ENCODE assay signal across 29 cellular contexts in the genomic region with DNA sequence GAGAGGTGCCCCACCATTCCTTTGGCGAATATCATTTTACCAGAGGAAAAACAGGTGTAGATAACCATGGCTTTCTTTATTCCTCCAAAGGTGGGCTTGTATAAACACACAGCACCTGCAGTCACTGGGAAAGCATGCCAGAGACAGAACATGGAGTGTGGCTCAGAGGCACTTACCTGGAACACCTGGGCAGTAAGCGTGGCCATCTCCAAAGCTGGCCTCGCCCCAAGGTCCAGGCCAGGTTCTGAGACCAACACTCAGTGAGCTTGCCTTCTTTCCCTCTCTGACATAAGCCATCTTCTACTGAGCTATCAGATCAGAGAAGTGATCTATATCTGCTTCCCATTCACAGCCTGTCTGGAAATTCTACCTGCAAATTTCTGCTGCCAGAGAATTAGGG.
"Had no signal": no experiment of that assay in that cellular context is flagged by ENCODE, and none has a peak within 500 bp of the region (broad histone marks: within the 10 kb centered on the region; RNA-seq: fewer than 3 reads in every experiment).

No MANE protein-coding gene starts in this region.

- H3K4me2 ChIP-seq: hepatocyte had no signal

- DNase-seq: activated B cell treated with CpG ODN at 0.5 μM for 24 hours; activated CD4-positive, alpha-beta T cell treated with anti-CD3 and anti-CD28 coated beads for 48 hours; activated CD4-positive, alpha-beta T cell treated with anti-CD3 and anti-CD28 coated beads, Interleukin-2, amount 50 U/mL, for 1 hour; activated CD4-positive, alpha-beta T cell treated with anti-CD3 and anti-CD28 coated beads, Interleukin-2, amount 50 U/mL, for 48 hours; activated CD8-positive, alpha-beta memory T cell treated with anti-CD3 and anti-CD28 coated beads for 24 hours; activated CD8-positive, alpha-beta T cell treated with anti-CD3 and anti-CD28 coated beads for 36 hours; activated effector memory CD4-positive, alpha-beta T cell treated with Interleukin-2 at 50 U/mL for 16 hours; activated gamma-delta T cell treated with Interleukin-2 at 50 U/mL for 16 hours; activated naive CD4-positive, alpha-beta T cell treated with Interleukin-2 at 50 U/mL for 16 hours; activated naive CD8-positive, alpha-beta T cell treated with anti-CD3 and anti-CD28 coated beads for 36 hours; activated naive CD8-positive, alpha-beta T cell treated with anti-CD3 and anti-CD28 coated beads, Interleukin-2, amount 50 U/mL, for 24 hours; activated T-cell treated with anti-CD3 and anti-CD28 coated beads, Interleukin-2, amount 50 U/mL, for 4 hours; adrenal gland; amygdala; aorta; body of pancreas; caudate nucleus; colonic mucosa; effector memory CD4-positive, alpha-beta T cell; endodermal cell; foreskin keratinocyte; gastrocnemius medialis; heart right ventricle; T-helper 9 cell; WERI-Rb-1 had no signal

- H3K9me3 ChIP-seq: adrenal gland, body of pancreas, colonic mucosa, gastrocnemius medialis, heart right ventricle had no signal

- ATAC-seq: activated CD4-positive, CD25-positive, alpha-beta regulatory T cell treated with anti-CD3 and anti-CD28 coated beads, Interleukin-2, amount 50 U/mL, for 24 hours; activated CD8-positive, alpha-beta T cell treated with anti-CD3 and anti-CD28 coated beads for 36 hours; activated T-cell treated with anti-CD3 and anti-CD28 coated beads, Interleukin-2, amount 50 U/mL, for 4 hours; activated T-helper 17 cell treated with anti-CD3 and anti-CD28 coated beads, Interleukin-2, amount 50 U/mL, for 72 hours; body of pancreas; esophagus mucosa; foreskin keratinocyte; gastrocnemius medialis; heart right ventricle had no signal

- H3K27ac ChIP-seq: adrenal gland, body of pancreas, colonic mucosa, foreskin keratinocyte, gastrocnemius medialis, hepatocyte, WERI-Rb-1 had no signal

- H3K79me2 ChIP-seq: hepatocyte had no signal

- H3K27me3 ChIP-seq: adrenal gland, body of pancreas, colonic mucosa, foreskin keratinocyte, gastrocnemius medialis, heart right ventricle, hepatocyte had no signal

- H3K36me3 ChIP-seq: colonic mucosa, WERI-Rb-1 had no signal

- H3K4me3 ChIP-seq: adrenal gland, body of pancreas, colonic mucosa, gastrocnemius medialis, heart right ventricle, hepatocyte had no signal

- H3K4me1 ChIP-seq: adrenal gland, body of pancreas, colonic mucosa, foreskin keratinocyte had no signal

- H2AFZ ChIP-seq: hepatocyte had no signal
